ENCODE assay signal across 15 cellular contexts in the genomic region with DNA sequence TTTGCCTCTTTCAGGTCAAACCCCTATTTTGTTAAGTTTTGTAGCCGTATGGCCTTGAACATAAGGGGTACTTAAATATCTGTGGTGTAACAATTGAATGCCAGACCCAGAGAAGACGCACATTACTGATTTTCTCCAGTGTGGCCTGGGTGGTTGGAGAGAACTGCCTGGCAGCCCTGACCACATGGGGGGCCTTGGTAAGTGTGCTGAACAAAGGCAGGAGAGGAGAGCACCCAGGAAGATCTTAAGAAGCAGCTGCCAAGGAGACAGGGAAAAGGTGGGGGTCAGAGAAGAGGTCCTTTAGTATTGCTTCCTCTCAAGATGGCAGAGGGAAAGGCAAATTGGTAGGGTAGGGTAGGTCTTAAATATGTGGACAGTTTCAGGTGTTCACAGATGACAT. TPM values are rescaled to one million over a fixed set of nuclear protein-coding genes. Genes with fewer than 3 reads are reported as not detected.
DNase-seq lines count a peak whose midpoint lies in the region; ATAC-seq, FAIRE-seq and TF ChIP-seq lines count a peak whose summit lies in the region.
"Had no signal": no experiment of that assay in that cellular context is flagged by ENCODE, and none has a peak within 500 bp of the region (broad histone marks: within the 10 kb centered on the region; RNA-seq: fewer than 3 reads in every experiment).

No MANE protein-coding gene starts in this region.

- 90 to 96% (median 95%) methylated on average over 2 of the region's 2 CpGs for WGBS in small intestine, 3 donors

- H4K20me1 ChIP-seq in OCI-LY7 (ENCODE audit: insufficient read depth, low read length) = no peaks in the 10 kb centered on the region

- DNase-seq in activated CD4-positive, alpha-beta T cell treated with anti-CD3 and anti-CD28 coated beads, Interleukin-2, amount 10 ng/mL, durations not matched to agents 24 days and 14 days = no peak
- no peak for DNase-seq in activated CD4-positive, alpha-beta T cell treated with anti-CD3 and anti-CD28 coated beads for 4 hours
- DNase-seq in OCI-LY7 (ENCODE audit: low spot score) (no peak), small intestine (no peak), foreskin keratinocyte (no peak)
- no peak for DNase-seq in effector memory CD4-positive, alpha-beta T cell
- DNase-seq: activated naive CD4-positive, alpha-beta T cell; foreskin fibroblast; NCI-H1105; NCI-H524; SIG-M5 had no signal

- POLR2A ChIA-PET in OCI-LY7 (lab: Charles Lee) = interaction anchor here (0.8 to 7.2 kb wide), 6 partner anchors 10 to 34 kb away, joined by 3 to 55 read pairs (median 4); no protein-coding TSS in a partner anchor

- intact Hi-C loops in activated CD4-positive, alpha-beta T cell treated with anti-CD3 and anti-CD28 coated beads, Interleukin-2, amount 10 ng/mL, durations not matched to agents 24 days and 14 days (cut with micrococcal nuclease) = loop anchor here (2.0 kb wide), 1 partner anchor 50 kb away; no protein-coding TSS in a partner anchor
- intact Hi-C loops in OCI-LY7 (cut with micrococcal nuclease; ENCODE audit: unreplicated experiment) = no loop called here

- no peaks in the 10 kb centered on the region for H3K9me3 ChIP-seq in OCI-LY7 (ENCODE audit: low read length)
- no peaks in the 10 kb centered on the region for H3K9me3 ChIP-seq in effector memory CD4-positive, alpha-beta T cell (ENCODE audit: control insufficient read depth, low read length)
- no peaks in the 10 kb centered on the region for H3K9me3 ChIP-seq in small intestine (ENCODE audit: control insufficient read depth, low read depth)

- BruUV-seq in OCI-LY7 (replicated peaks; lab: Mats Ljungman, UMichigan) = no TSS peak

- CTCF ChIA-PET in OCI-LY7 (lab: Charles Lee; ENCODE audit: unreplicated experiment) = no interaction called here

- peaks cover 60% of the 10 kb centered on the region; the same call in 1 of the 2 replicates for H3K79me2 ChIP-seq in OCI-LY7 (ENCODE audit: insufficient read depth, low read depth, low read length)

- H3K4me3 ChIP-seq in OCI-LY7 (ENCODE audit: low read depth, low read length, poor library complexity, severe bottlenecking) (peak overlapping the region; percentile 70), small intestine (ENCODE audit: low read depth in 1 of 2, low read length in 2 of 2) (no peak overlapping the region)
- peak overlapping the region; percentile 97 for H3K4me3 ChIP-seq in effector memory CD4-positive, alpha-beta T cell (ENCODE audit: insufficient read depth, low read depth, low read length, poor library complexity, severe bottlenecking)

- H3K4me2 ChIP-seq in OCI-LY7 (ENCODE audit: low read length) = peak overlapping the region; percentile 88

- peaks cover 48% of the 10 kb centered on the region for H3K4me1 Mint-ChIP-seq in activated CD4-positive, alpha-beta T cell treated with anti-CD3 and anti-CD28 coated beads, Interleukin-2, amount 10 ng/mL, durations not matched to agents 24 days and 14 days

- peak overlapping the region; percentile 86 for H3K4me3 Mint-ChIP-seq in activated CD4-positive, alpha-beta T cell treated with anti-CD3 and anti-CD28 coated beads, Interleukin-2, amount 10 ng/mL, durations not matched to agents 24 days and 14 days
- H3K4me3 Mint-ChIP-seq: nephron had no signal

- H3K27ac Mint-ChIP-seq in activated CD4-positive, alpha-beta T cell treated with anti-CD3 and anti-CD28 coated beads, Interleukin-2, amount 10 ng/mL, durations not matched to agents 24 days and 14 days = no peak overlapping the region

- ATAC-seq in GM21447 (IDR thresholded peaks at IDR 0.05; ENCODE audit: unreplicated experiment) (no peak), foreskin keratinocyte (no peak), HG03097 (IDR thresholded peaks at IDR 0.05; ENCODE audit: low FRiP score, unreplicated experiment) (no peak)

- H3K36me3 ChIP-seq in OCI-LY7 (ENCODE audit: insufficient read depth, low read length) (peaks cover 23% of the 10 kb centered on the region), small intestine (ENCODE audit: control insufficient read depth in 2 of 2, insufficient read depth in 2 of 2, low read length in 2 of 2) (no peaks in the 10 kb centered on the region)
- H3K36me3 ChIP-seq in effector memory CD4-positive, alpha-beta T cell (ENCODE audit: control insufficient read depth, insufficient read depth, low read length) = no peaks in the 10 kb centered on the region

- H3K27ac ChIP-seq in OCI-LY7 (ENCODE audit: low read depth, low read length, poor library complexity, severe bottlenecking) (peak overlapping the region; percentile 99), small intestine (ENCODE audit: low read depth in 1 of 2, low read length in 1 of 2) (peak overlapping the region; percentile 71 to 90), foreskin keratinocyte (no peak overlapping the region)
- peak overlapping the region; percentile 89 for H3K27ac ChIP-seq in effector memory CD4-positive, alpha-beta T cell (ENCODE audit: insufficient read depth, low read length, poor library complexity, severe bottlenecking)

- H3K27me3 Mint-ChIP-seq in activated CD4-positive, alpha-beta T cell treated with anti-CD3 and anti-CD28 coated beads, Interleukin-2, amount 10 ng/mL, durations not matched to agents 24 days and 14 days = no peaks in the 10 kb centered on the region

- no peak for TF ChIP-seq CTCF in OCI-LY7 (conservative IDR thresholded peaks at IDR 0.05; ENCODE audit: low read length)
- no peak for TF ChIP-seq CTCF in foreskin keratinocyte (conservative IDR thresholded peaks at IDR 0.05)

- no peak for FAIRE-seq in small intestine (lab: Jason Lieb, UNC)
- FAIRE-seq: urothelium cell line had no signal

- H3K4me1 ChIP-seq in OCI-LY7 (ENCODE audit: insufficient read depth, low read length, poor library complexity, severe bottlenecking) = peaks cover 81% of the 10 kb centered on the region
- H3K4me1 ChIP-seq in effector memory CD4-positive, alpha-beta T cell (ENCODE audit: control insufficient read depth, insufficient read depth, low read length, poor library complexity, severe bottlenecking) = peaks cover 47% of the 10 kb centered on the region
- H3K4me1 ChIP-seq in small intestine (ENCODE audit: control insufficient read depth in 2 of 2, insufficient read depth in 1 of 2, low read depth in 1 of 2, low read length in 1 of 2) = peaks cover 11% of the 10 kb centered on the region in 2 donors
- H3K4me1 ChIP-seq in foreskin keratinocyte = no peaks in the 10 kb centered on the region

- no peaks in the 10 kb centered on the region for H3K36me3 Mint-ChIP-seq in activated CD4-positive, alpha-beta T cell treated with anti-CD3 and anti-CD28 coated beads, Interleukin-2, amount 10 ng/mL, durations not matched to agents 24 days and 14 days (ENCODE audit: low read depth)

- H3K9me3 Mint-ChIP-seq in activated CD4-positive, alpha-beta T cell treated with anti-CD3 and anti-CD28 coated beads, Interleukin-2, amount 10 ng/mL, durations not matched to agents 24 days and 14 days = no peaks in the 10 kb centered on the region
- H3K9me3 Mint-ChIP-seq: nephron had no signal

- H3K27me3 ChIP-seq in effector memory CD4-positive, alpha-beta T cell (replicated peaks; ENCODE audit: control insufficient read depth, insufficient read depth, low read length, poor library complexity, severe bottlenecking) = no peaks in the 10 kb centered on the region
- H3K27me3 ChIP-seq in small intestine (ENCODE audit: control insufficient read depth in 2 of 2, insufficient read depth in 2 of 2, low read length in 2 of 2) (no peaks in the 10 kb centered on the region), foreskin keratinocyte (no peaks in the 10 kb centered on the region)

- peak overlapping the region; percentile 57; the same call in 1 of the 2 replicates for H2AFZ ChIP-seq in OCI-LY7 (ENCODE audit: low read length)

- H3K9me2 ChIP-seq in OCI-LY7 (ENCODE audit: insufficient read depth, low read length) = no peaks in the 10 kb centered on the region

RNA-seq across cellular contexts. Expression of a gene that starts 35.7 kb away (rescaled TPM):
- total RNA-seq in activated CD4-positive, alpha-beta T cell treated with anti-CD3 and anti-CD28 coated beads, Interleukin-2, amount 10 ng/mL, durations not matched to agents 24 days and 14 days = 2.1 and 2.3 TPM in 2 replicates
- 29.1 and 34.9 TPM in 2 replicates for total RNA-seq in OCI-LY7 (2014; rRNA removed; shearing (Covaris generic))
- 57.1 and 66.3 TPM in 2 replicates for total RNA-seq in OCI-LY7 (2022)
- 10 to 100 TPM in 2 of 3 donors, 1 to 10 TPM in 1; 8.8 to 23.5 (median 19.2) TPM for polyA plus RNA-seq in small intestine
- 1.9 and 2.7 TPM in 2 replicates for total RNA-seq in foreskin keratinocyte
- polyA plus RNA-seq in foreskin keratinocyte = 0.31 and 0.34 TPM in 2 replicates

Comparison
In these comparisons a context has a peak if more than half of its experiments do, and no peak if none do; other contexts are left out.
1. H3K4me3 ChIP-seq: peak in OCI-LY7 (single experiment) and effector memory CD4-positive, alpha-beta T cell (single experiment); none in small intestine (0 of 2).